In the genomic region with DNA sequence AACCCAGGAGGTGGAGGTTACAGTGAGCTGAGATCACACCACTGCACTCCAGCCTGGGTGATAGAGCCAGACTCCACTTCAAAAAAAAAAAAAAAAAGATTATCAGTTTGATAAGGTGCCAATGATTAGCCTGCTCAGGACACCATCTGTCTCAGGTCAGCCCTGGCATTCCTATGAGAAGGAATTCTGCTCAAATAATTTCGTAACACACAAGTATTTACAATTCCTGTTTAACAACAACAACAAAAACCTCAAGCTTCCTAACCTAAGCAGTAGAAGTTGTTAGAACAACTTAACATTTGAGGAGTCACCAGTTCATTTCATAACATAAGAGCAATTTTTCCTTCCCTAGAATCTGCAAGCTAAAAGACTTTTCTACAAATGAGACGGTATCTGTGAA, we compare ENCODE assay signal across 1 cellular context.
TF ChIP-seq lines count a peak whose summit lies in the region.

No MANE protein-coding gene starts in this region.

TF ChIP-seq in SK-N-SH treated with all-trans-retinoic acid at 6 μM for 48 hours, 23 proteins besides CTCF, POLR2A, EP300 and RAD21 (continued from another document):
- TF ChIP-seq, protein P1, sequence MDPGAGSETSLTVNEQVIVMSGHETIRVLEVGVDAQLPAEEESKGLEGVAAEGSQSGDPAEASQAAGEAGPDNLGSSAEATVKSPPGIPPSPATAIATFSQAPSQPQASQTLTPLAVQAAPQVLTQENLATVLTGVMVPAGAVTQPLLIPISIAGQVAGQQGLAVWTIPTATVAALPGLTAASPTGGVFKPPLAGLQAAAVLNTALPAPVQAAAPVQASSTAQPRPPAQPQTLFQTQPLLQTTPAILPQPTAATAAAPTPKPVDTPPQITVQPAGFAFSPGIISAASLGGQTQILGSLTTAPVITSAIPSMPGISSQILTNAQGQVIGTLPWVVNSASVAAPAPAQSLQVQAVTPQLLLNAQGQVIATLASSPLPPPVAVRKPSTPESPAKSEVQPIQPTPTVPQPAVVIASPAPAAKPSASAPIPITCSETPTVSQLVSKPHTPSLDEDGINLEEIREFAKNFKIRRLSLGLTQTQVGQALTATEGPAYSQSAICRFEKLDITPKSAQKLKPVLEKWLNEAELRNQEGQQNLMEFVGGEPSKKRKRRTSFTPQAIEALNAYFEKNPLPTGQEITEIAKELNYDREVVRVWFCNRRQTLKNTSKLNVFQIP (CRISPR knock-in tag; IDR thresholded peaks at IDR 0.05; ENCODE audit: borderline replicate concordance, low read depth): no peak
- TF ChIP-seq ZNF70 (CRISPR knock-in tag; IDR thresholded peaks at IDR 0.05): no peak
- no peak for TF ChIP-seq GLIS3 (CRISPR knock-in tag; IDR thresholded peaks at IDR 0.05)
- TF ChIP-seq, protein P2, sequence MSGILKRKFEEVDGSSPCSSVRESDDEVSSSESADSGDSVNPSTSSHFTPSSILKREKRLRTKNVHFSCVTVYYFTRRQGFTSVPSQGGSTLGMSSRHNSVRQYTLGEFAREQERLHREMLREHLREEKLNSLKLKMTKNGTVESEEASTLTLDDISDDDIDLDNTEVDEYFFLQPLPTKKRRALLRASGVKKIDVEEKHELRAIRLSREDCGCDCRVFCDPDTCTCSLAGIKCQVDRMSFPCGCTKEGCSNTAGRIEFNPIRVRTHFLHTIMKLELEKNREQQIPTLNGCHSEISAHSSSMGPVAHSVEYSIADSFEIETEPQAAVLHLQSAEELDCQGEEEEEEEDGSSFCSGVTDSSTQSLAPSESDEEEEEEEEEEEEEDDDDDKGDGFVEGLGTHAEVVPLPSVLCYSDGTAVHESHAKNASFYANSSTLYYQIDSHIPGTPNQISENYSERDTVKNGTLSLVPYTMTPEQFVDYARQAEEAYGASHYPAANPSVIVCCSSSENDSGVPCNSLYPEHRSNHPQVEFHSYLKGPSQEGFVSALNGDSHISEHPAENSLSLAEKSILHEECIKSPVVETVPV (CRISPR knock-in tag; IDR thresholded peaks at IDR 0.05): no peak
- no peak for TF ChIP-seq ZNF8 (CRISPR knock-in tag; IDR thresholded peaks at IDR 0.05)
- no peak for TF ChIP-seq TCF4 (CRISPR knock-in tag; IDR thresholded peaks at IDR 0.05; ENCODE audit: borderline replicate concordance)
- TF ChIP-seq ISL1 (CRISPR knock-in tag; IDR thresholded peaks at IDR 0.05): no peak
- TF ChIP-seq, protein P3, sequence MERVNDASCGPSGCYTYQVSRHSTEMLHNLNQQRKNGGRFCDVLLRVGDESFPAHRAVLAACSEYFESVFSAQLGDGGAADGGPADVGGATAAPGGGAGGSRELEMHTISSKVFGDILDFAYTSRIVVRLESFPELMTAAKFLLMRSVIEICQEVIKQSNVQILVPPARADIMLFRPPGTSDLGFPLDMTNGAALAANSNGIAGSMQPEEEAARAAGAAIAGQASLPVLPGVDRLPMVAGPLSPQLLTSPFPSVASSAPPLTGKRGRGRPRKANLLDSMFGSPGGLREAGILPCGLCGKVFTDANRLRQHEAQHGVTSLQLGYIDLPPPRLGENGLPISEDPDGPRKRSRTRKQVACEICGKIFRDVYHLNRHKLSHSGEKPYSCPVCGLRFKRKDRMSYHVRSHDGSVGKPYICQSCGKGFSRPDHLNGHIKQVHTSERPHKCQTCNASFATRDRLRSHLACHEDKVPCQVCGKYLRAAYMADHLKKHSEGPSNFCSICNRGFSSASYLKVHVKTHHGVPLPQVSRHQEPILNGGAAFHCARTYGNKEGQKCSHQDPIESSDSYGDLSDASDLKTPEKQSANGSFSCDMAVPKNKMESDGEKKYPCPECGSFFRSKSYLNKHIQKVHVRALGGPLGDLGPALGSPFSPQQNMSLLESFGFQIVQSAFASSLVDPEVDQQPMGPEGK (CRISPR knock-in tag; IDR thresholded peaks at IDR 0.05; ENCODE audit: borderline replicate concordance): no peak
- no peak for TF ChIP-seq OSR1 (CRISPR knock-in tag; IDR thresholded peaks at IDR 0.05)
- TF ChIP-seq ZFP3 (CRISPR knock-in tag; IDR thresholded peaks at IDR 0.05): no peak
- TF ChIP-seq, protein P4, sequence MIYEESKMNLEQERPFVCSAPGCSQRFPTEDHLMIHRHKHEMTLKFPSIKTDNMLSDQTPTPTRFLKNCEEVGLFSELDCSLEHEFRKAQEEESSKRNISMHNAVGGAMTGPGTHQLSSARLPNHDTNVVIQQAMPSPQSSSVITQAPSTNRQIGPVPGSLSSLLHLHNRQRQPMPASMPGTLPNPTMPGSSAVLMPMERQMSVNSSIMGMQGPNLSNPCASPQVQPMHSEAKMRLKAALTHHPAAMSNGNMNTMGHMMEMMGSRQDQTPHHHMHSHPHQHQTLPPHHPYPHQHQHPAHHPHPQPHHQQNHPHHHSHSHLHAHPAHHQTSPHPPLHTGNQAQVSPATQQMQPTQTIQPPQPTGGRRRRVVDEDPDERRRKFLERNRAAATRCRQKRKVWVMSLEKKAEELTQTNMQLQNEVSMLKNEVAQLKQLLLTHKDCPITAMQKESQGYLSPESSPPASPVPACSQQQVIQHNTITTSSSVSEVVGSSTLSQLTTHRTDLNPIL (CRISPR knock-in tag; IDR thresholded peaks at IDR 0.05; ENCODE audit: low read depth): no peak
